ENCODE assay signal across 8 cellular contexts in the genomic region with DNA sequence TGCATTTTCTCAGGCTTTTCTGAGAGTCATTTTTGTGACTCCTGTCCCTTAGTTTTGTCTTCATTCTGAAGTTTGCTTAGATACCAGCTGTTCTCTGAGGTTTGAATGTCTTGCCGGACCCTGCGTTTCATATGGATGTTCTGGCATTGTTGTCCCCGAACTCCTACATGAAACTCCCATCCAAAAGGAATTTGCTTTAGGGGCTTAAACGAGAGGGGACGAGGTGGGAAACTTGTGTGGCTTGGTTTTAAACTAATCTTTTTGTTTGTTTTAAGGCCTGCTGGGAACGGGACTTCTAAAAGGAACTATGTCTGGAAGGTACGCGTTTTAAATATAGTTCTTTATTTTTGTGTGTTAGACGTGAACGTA. TPM values are rescaled to one million over a fixed set of nuclear protein-coding genes. Genes with fewer than 3 reads are reported as not detected.
DNase-seq lines count a peak whose midpoint lies in the region; ATAC-seq and TF ChIP-seq lines count a peak whose summit lies in the region.

No MANE protein-coding gene starts in this region.

- no peaks in the 10 kb centered on the region for H3K9me3 ChIP-seq in effector memory CD4-positive, alpha-beta T cell (ENCODE audit: control insufficient read depth, low read length)
- no peaks in the 10 kb centered on the region for H3K9me3 ChIP-seq in neural progenitor cell (ENCODE audit: low read depth)

- no peaks in the 10 kb centered on the region for H3K27me3 ChIP-seq in effector memory CD4-positive, alpha-beta T cell (replicated peaks; ENCODE audit: control insufficient read depth, insufficient read depth, low read length, poor library complexity, severe bottlenecking)
- no peaks in the 10 kb centered on the region for H3K27me3 ChIP-seq in neural progenitor cell

- peaks cover 35% of the 10 kb centered on the region for H3K36me3 ChIP-seq in effector memory CD4-positive, alpha-beta T cell (ENCODE audit: control insufficient read depth, insufficient read depth, low read length)
- H3K36me3 ChIP-seq in neural progenitor cell = peaks cover 31% of the 10 kb centered on the region

- H3K27me3 Mint-ChIP-seq in CD14-positive monocyte (ENCODE audit: low read depth in 3 of 3) = peaks cover 0 to 5% (median 2%) of the 10 kb centered on the region in 3 donors
- H3K27me3 Mint-ChIP-seq in neural progenitor cell (ENCODE audit: insufficient read depth, low read depth) = peaks cover 7% of the 10 kb centered on the region

- H3K9ac ChIP-seq in neural progenitor cell = peak overlapping the region; percentile 100

- H4K20me1 ChIP-seq in neural progenitor cell (ENCODE audit: low read depth) = peaks cover 52% of the 10 kb centered on the region

- no peak overlapping the region for H2AFZ ChIP-seq in neural progenitor cell (replicated peaks)

- H3K4me3 Mint-ChIP-seq in CD14-positive monocyte (peak overlapping the region; percentile 94 to 98), neural progenitor cell (peak overlapping the region; percentile 98)

- TF ChIP-seq POLR2A in NB4 (IDR thresholded peaks at IDR 0.05; ENCODE audit: extremely low read depth, insufficient read length) = no peak

- TF ChIP-seq CTCF in CD14-positive monocyte (IDR thresholded peaks at IDR 0.05) (no peak), NB4 (IDR thresholded peaks at IDR 0.05; ENCODE audit: low read depth, low read length) (no peak), neural progenitor cell (IDR thresholded peaks at IDR 0.05) (no peak)

- H3K27ac ChIP-seq in effector memory CD4-positive, alpha-beta T cell (ENCODE audit: insufficient read depth, low read length, poor library complexity, severe bottlenecking) = peak overlapping the region; percentile 93
- H3K27ac ChIP-seq in neural progenitor cell = peak overlapping the region; percentile 98

- peaks cover 35 to 49% of the 10 kb centered on the region in 2 donors for H3K36me3 Mint-ChIP-seq in CD14-positive monocyte
- peaks cover 22% of the 10 kb centered on the region for H3K36me3 Mint-ChIP-seq in neural progenitor cell

- H3K4me1 ChIP-seq in effector memory CD4-positive, alpha-beta T cell (ENCODE audit: control insufficient read depth, insufficient read depth, low read length, poor library complexity, severe bottlenecking) = peaks cover 12% of the 10 kb centered on the region
- H3K4me1 ChIP-seq in neural progenitor cell = peaks cover 18% of the 10 kb centered on the region

- DNase-seq in CD14-positive monocyte (ENCODE audit: low spot score) (no peak), NB4 (ENCODE audit: low read depth) (no peak), neural progenitor cell (ENCODE audit: low spot score) (peak; percentile 13), COLO829 (ENCODE audit: low spot score) (no peak)
- DNase-seq in effector memory CD4-positive, alpha-beta T cell = no peak

- H3F3A ChIP-seq in neural progenitor cell (ENCODE audit: low read depth) = peaks cover 61% of the 10 kb centered on the region

- H3K79me2 ChIP-seq in neural progenitor cell (ENCODE audit: low read depth) = peaks cover 50% of the 10 kb centered on the region

- H3K4me3 ChIP-seq in NB4 (ENCODE audit: low read depth, low read length) (peak overlapping the region; percentile 100), neural progenitor cell (peak overlapping the region; percentile 89)
- H3K4me3 ChIP-seq in effector memory CD4-positive, alpha-beta T cell (ENCODE audit: insufficient read depth, low read depth, low read length, poor library complexity, severe bottlenecking) = peak overlapping the region; percentile 70

- H3K9me3 Mint-ChIP-seq in CD14-positive monocyte (no peaks in the 10 kb centered on the region), neural progenitor cell (no peaks in the 10 kb centered on the region)

- H3K4me1 Mint-ChIP-seq in CD14-positive monocyte (peaks cover 28% of the 10 kb centered on the region), neural progenitor cell (peaks cover 23% of the 10 kb centered on the region)

- intact Hi-C loops in CD14-positive monocyte (cut with micrococcal nuclease) = loop anchor here in 1 of 2 donors (1.0 kb wide), 1 partner anchor 10 kb away; a partner anchor contains a TSS

- ATAC-seq in GM21528 (IDR thresholded peaks at IDR 0.05; ENCODE audit: low FRiP score, unreplicated experiment) = no peak
- no peak for ATAC-seq in HG03108 (IDR thresholded peaks at IDR 0.05; ENCODE audit: unreplicated experiment)
- ATAC-seq in GM21526 (IDR thresholded peaks at IDR 0.05; ENCODE audit: low FRiP score, unreplicated experiment) = no peak

- H3K27ac Mint-ChIP-seq in CD14-positive monocyte = peak overlapping the region; percentile 97 to 100 (median 99)
- peak overlapping the region; percentile 100 for H3K27ac Mint-ChIP-seq in neural progenitor cell

- H3K4me2 ChIP-seq in neural progenitor cell = peak overlapping the region; percentile 87

RNA-seq across cellular contexts. Expression of a gene that starts 0.7 kb away (rescaled TPM):
- 100 to 1,000 TPM; 882 to 975 TPM for polyA plus RNA-seq in CD14-positive monocyte
- 1,032 and 1,573 TPM in 2 replicates for total RNA-seq in neural progenitor cell (ENCODE audit: low replicate concordance)

RNA-seq across cellular contexts. Expression of a gene that starts 9.4 kb away (rescaled TPM):
- under 1 TPM; 0.41 to 1.00 TPM for polyA plus RNA-seq in CD14-positive monocyte
- 7.4 and 11.2 TPM in 2 replicates for total RNA-seq in neural progenitor cell (ENCODE audit: low replicate concordance)
